Comparison of ENCODE assay signal across 26 cellular contexts in the genomic region with DNA sequence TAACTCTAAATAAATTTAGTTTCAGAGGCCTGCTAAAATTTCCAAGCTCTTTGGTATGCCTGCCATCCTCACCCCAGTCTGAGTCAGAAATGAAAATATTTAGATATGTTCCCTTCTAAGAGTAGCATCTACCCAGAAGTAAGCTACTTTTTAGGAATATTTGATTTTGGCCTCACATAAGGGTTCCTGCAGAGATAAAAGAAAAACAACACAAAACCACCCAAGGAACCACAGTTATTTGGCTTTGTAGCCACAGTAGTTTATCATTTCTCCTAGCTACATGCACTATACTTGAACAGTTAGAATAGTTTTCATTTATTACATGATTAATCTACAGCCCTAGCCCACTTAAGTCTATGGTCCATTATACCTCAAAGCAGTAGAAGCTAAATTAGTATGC.
DNase-seq lines count a peak whose midpoint lies in the region; ATAC-seq, FAIRE-seq and TF ChIP-seq lines count a peak whose summit lies in the region.
"Had no signal": no experiment of that assay in that cellular context is flagged by ENCODE, and none has a peak within 500 bp of the region (broad histone marks: within the 10 kb centered on the region; RNA-seq: fewer than 3 reads in every experiment).

No MANE protein-coding gene starts in this region.

- in situ Hi-C loops in astrocyte of the cerebellum (cut with HindIII; ENCODE audit: low sequenced_read_pairs) = no loop called here

- intact Hi-C loops in esophagus muscularis mucosa (cut with DNase I) (no loop called here), pancreas (cut with DNase I) (no loop called here)

- no peak for TF ChIP-seq CTCF in astrocyte of the cerebellum (IDR thresholded peaks at IDR 0.05; ENCODE audit: low read depth, low read length, missing control alignments)
- TF ChIP-seq CTCF in esophagus muscularis mucosa (IDR thresholded peaks at IDR 0.05) = no peak
- TF ChIP-seq CTCF in pancreas (IDR thresholded peaks at IDR 0.05) = no peak

- H3K36me3 ChIP-seq in esophagus muscularis mucosa (no peaks in the 10 kb centered on the region), pancreas (no peaks in the 10 kb centered on the region)
- H3K36me3 ChIP-seq: SJSA1 had no signal

- TF ChIP-seq POLR2A in esophagus muscularis mucosa (IDR thresholded peaks at IDR 0.05; ENCODE audit: low read depth) = no peak

- DNase-seq in EH (ENCODE audit: low read depth) (peak; percentile 63), M059J (ENCODE audit: low read depth) (peak; percentile 50), astrocyte of the cerebellum (ENCODE audit: low read depth) (peak; percentile 53), NCI-H187 (lab: John Stamatoyannopoulos, UW) (no peak), COLO829 (ENCODE audit: low spot score) (no peak), esophagus muscularis mucosa (ENCODE audit: extremely low spot score) (no peak), pancreas (no peak)
- DNase-seq: DMS53; GDM1; IMR-90; KG1; NCI-H1048; NCI-H1417; NCI-H1694 treated with DMSO at 0.1 percent for 48 hours; NCI-H2081 treated with DMSO at 0.1 percent for 48 hours; NCI-H2171 treated with DMSO at 0.1 percent for 48 hours; NCI-H524; NCI-H774; NK-92 treated with Interleukin-12 subunit alpha and Interleukin-12 subunit beta, amount 100 ng/mL, for 24 hours; PC-9; Right ventricle myocardium superior; RPMI8226 had no signal

- H3K9me3 ChIP-seq in esophagus muscularis mucosa (no peaks in the 10 kb centered on the region), pancreas (no peaks in the 10 kb centered on the region)
- H3K9me3 ChIP-seq: A549, SJSA1 had no signal

- H3K27ac ChIP-seq in esophagus muscularis mucosa (replicated peaks in 1 of 4) (no peak overlapping the region), pancreas (no peak overlapping the region)
- H3K27ac ChIP-seq: A549, PC-9, SJSA1 had no signal

- no peak for TF ChIP-seq EP300 in esophagus muscularis mucosa (IDR thresholded peaks at IDR 0.05)

- H3K4me1 ChIP-seq in esophagus muscularis mucosa = no peaks in the 10 kb centered on the region
- no peaks in the 10 kb centered on the region for H3K4me1 ChIP-seq in pancreas
- H3K4me1 ChIP-seq: A549, SJSA1 had no signal

- ATAC-seq in pancreas = no peak
- ATAC-seq: A549 had no signal

- no peak overlapping the region for H3K4me3 ChIP-seq in astrocyte of the cerebellum (ENCODE audit: low read depth, low read length)
- no peak overlapping the region for H3K4me3 ChIP-seq in esophagus muscularis mucosa
- H3K4me3 ChIP-seq in pancreas = no peak overlapping the region
- H3K4me3 ChIP-seq: A549, PC-9, SJSA1 had no signal

- no peak for FAIRE-seq in pancreas (lab: Jason Lieb, UNC)
- FAIRE-seq: A549, GM12892, H54 had no signal

- H3K27me3 ChIP-seq in esophagus muscularis mucosa = no peaks in the 10 kb centered on the region
- peaks cover 0 to 2% (median 0%) of the 10 kb centered on the region in 4 donors for H3K27me3 ChIP-seq in pancreas
- H3K27me3 ChIP-seq: SJSA1 had no signal

Comparison
In these comparisons a context has a peak if more than half of its experiments do, and no peak if none do; other contexts are left out.
1. DNase-seq: peak in EH (single experiment), M059J (single experiment) and astrocyte of the cerebellum (single experiment); none in NCI-H187 (0 of 2), COLO829 (single experiment), esophagus muscularis mucosa (single experiment) and pancreas (0 of 6).